In genomic region chr16:87806608-87807546, GRCh38 we compare ENCODE assay signal across 8 cellular contexts. TPM values are rescaled to one million over a fixed set of nuclear protein-coding genes. Genes with fewer than 3 reads are reported as not detected.
DNase-seq lines count a peak whose midpoint lies in the region; ATAC-seq and TF ChIP-seq lines count a peak whose summit lies in the region.

No MANE protein-coding gene starts in this region.

- CTCF ChIA-PET in AG04450 (lab: Charles Lee) = interaction anchor here (0.6 to 3.1 kb wide), 5 partner anchors 11 to 64 kb away, joined by 3 to 17 read pairs (median 8); no protein-coding TSS in a partner anchor
- CTCF ChIA-PET in activated CD4-positive, alpha-beta memory T cell treated with anti-CD3 and anti-CD28 coated beads, Interleukin-2, amount 10 ng/mL, durations not matched to agents 7 days and 5 days (lab: Charles Lee) = interaction anchor here (0.6 to 2.4 kb wide), 7 partner anchors 26 to 108 kb away, joined by 3 to 17 read pairs (median 6); no protein-coding TSS in a partner anchor

- WGBS in thyroid gland, 2 donors = 17 to 20% methylated on average over 22 to 23 of the region's 25 CpGs

- H3K27me3 Mint-ChIP-seq in activated CD4-positive, alpha-beta memory T cell treated with anti-CD3 and anti-CD28 coated beads, Interleukin-2, amount 10 ng/mL, durations not matched to agents 7 days and 5 days = peaks cover 4% of the 10 kb centered on the region
- H3K27me3 Mint-ChIP-seq in naive thymus-derived CD8-positive, alpha-beta T cell = peaks cover 0 to 2% (median 0%) of the 10 kb centered on the region in 5 donors

- H3K36me3 Mint-ChIP-seq in activated CD4-positive, alpha-beta memory T cell treated with anti-CD3 and anti-CD28 coated beads, Interleukin-2, amount 10 ng/mL, durations not matched to agents 7 days and 5 days (ENCODE audit: low read depth) = no peaks in the 10 kb centered on the region
- peaks cover 0 to 1% (median 0%) of the 10 kb centered on the region in 3 donors for H3K36me3 Mint-ChIP-seq in naive thymus-derived CD8-positive, alpha-beta T cell

- H3K27me3 ChIP-seq in AG04450 (ENCODE audit: control insufficient read depth, insufficient read depth, low read length) = peaks cover 3% of the 10 kb centered on the region
- no peaks in the 10 kb centered on the region for H3K27me3 ChIP-seq in thyroid gland

- H3K4me3 ChIP-seq in AG04450 (ENCODE audit: low read depth, low read length) = peak overlapping the region; percentile 34
- H3K4me3 ChIP-seq in thyroid gland (replicated peaks in 1 of 3) = peak overlapping the region in 1 of 3 donors; percentile 17

- H3K4me1 Mint-ChIP-seq in activated CD4-positive, alpha-beta memory T cell treated with anti-CD3 and anti-CD28 coated beads, Interleukin-2, amount 10 ng/mL, durations not matched to agents 7 days and 5 days = peaks cover 41% of the 10 kb centered on the region
- peaks cover 8 to 52% (median 21%) of the 10 kb centered on the region in 4 donors for H3K4me1 Mint-ChIP-seq in naive thymus-derived CD8-positive, alpha-beta T cell

- peak; percentile 78 for DNase-seq in AG04450 (ENCODE audit: low read depth, low spot score)
- peak; percentile 92 for DNase-seq in H4 (ENCODE audit: low spot score)
- DNase-seq in NCI-H526 treated with DMSO at 0.1 percent for 48 hours (lab: John Stamatoyannopoulos, UW) = peak; percentile 54
- DNase-seq in activated CD4-positive, alpha-beta memory T cell treated with anti-CD3 and anti-CD28 coated beads, Interleukin-2, amount 10 ng/mL, durations not matched to agents 7 days and 5 days = peak; percentile 62
- DNase-seq in epidermal melanocyte (ENCODE audit: insufficient read length, low spot score) = peak; percentile 51
- DNase-seq in naive thymus-derived CD8-positive, alpha-beta T cell = peak in 9 of 10 donors; percentile 19 to 72 (median 46)
- DNase-seq in thyroid gland = peak; percentile 21 to 26

- H3K9me3 ChIP-seq in AG04450 (ENCODE audit: control insufficient read depth, insufficient read depth, low read length) (peaks cover 16% of the 10 kb centered on the region), thyroid gland (no peaks in the 10 kb centered on the region)

- ATAC-seq in naive thymus-derived CD8-positive, alpha-beta T cell = peak; percentile 90 to 93
- no peak for ATAC-seq in GM19351 (IDR thresholded peaks at IDR 0.05; ENCODE audit: unreplicated experiment)

- intact Hi-C loops in thyroid gland (cut with DNase I) = no loop called here

- peaks cover 7 to 12% of the 10 kb centered on the region in 2 donors for H3K4me1 ChIP-seq in thyroid gland

- H3K9me3 Mint-ChIP-seq in activated CD4-positive, alpha-beta memory T cell treated with anti-CD3 and anti-CD28 coated beads, Interleukin-2, amount 10 ng/mL, durations not matched to agents 7 days and 5 days = no peaks in the 10 kb centered on the region
- H3K9me3 Mint-ChIP-seq in naive thymus-derived CD8-positive, alpha-beta T cell = no peaks in the 10 kb centered on the region

- no peak for TF ChIP-seq POLR2A in thyroid gland (IDR thresholded peaks at IDR 0.05)

- H3K4me3 Mint-ChIP-seq in activated CD4-positive, alpha-beta memory T cell treated with anti-CD3 and anti-CD28 coated beads, Interleukin-2, amount 10 ng/mL, durations not matched to agents 7 days and 5 days = peak overlapping the region; percentile 73
- H3K4me3 Mint-ChIP-seq in naive thymus-derived CD8-positive, alpha-beta T cell = peak overlapping the region; percentile 83 to 99 (median 92)

- peak overlapping the region; percentile 88 for H3K27ac Mint-ChIP-seq in activated CD4-positive, alpha-beta memory T cell treated with anti-CD3 and anti-CD28 coated beads, Interleukin-2, amount 10 ng/mL, durations not matched to agents 7 days and 5 days
- peak overlapping the region; percentile 84 to 98 (median 95) for H3K27ac Mint-ChIP-seq in naive thymus-derived CD8-positive, alpha-beta T cell

- H3K27ac ChIP-seq in AG04450 (ENCODE audit: low read depth, low read length) (peak overlapping the region; percentile 89), thyroid gland (no peak overlapping the region)

- POLR2A ChIA-PET in AG04450 (lab: Yijun Ruan, JAX) = interaction anchor here (0.6 to 1.5 kb wide), 7 partner anchors 13 to 87 kb away, joined by 3 to 8 read pairs (median 4); partner anchors contain the start of gene SLC7A5
- POLR2A ChIA-PET in activated CD4-positive, alpha-beta memory T cell treated with anti-CD3 and anti-CD28 coated beads, Interleukin-2, amount 10 ng/mL, durations not matched to agents 7 days and 5 days (lab: Charles Lee) = interaction anchor here (1.1 to 2.8 kb wide), 10 partner anchors 15 to 149 kb away, joined by 3 to 12 read pairs (median 5); partner anchors contain the start of gene SLC7A5
- POLR2A ChIA-PET in naive thymus-derived CD8-positive, alpha-beta T cell (lab: Charles Lee) = interaction anchor here (0.8 to 2.6 kb wide), 6 partner anchors 15 to 92 kb away, joined by 3 to 29 read pairs (median 4); partner anchors contain the start of gene SLC7A5

- H3K36me3 ChIP-seq in thyroid gland = no peaks in the 10 kb centered on the region

- TF ChIP-seq CTCF in AG04450 (IDR thresholded peaks at IDR 0.05; ENCODE audit: low read depth, low read length) (no peak), thyroid gland (IDR thresholded peaks at IDR 0.05) (no peak)

RNA-seq across cellular contexts. Expression of gene KLHDC4, which starts 41.1 kb away (rescaled TPM):
- polyA plus RNA-seq in AG04450 (2011; rRNA removed) = 9.9 and 11.5 TPM in 2 replicates
- polyA minus RNA-seq in AG04450 (2011; rRNA and poly(A)+ RNA removed) = 10.2 and 14.2 TPM in 2 replicates
- 14.7 and 18.4 TPM in 2 replicates for total RNA-seq in H4 (2014; rRNA removed; shearing (Covaris generic))
- total RNA-seq in activated CD4-positive, alpha-beta memory T cell treated with anti-CD3 and anti-CD28 coated beads, Interleukin-2, amount 10 ng/mL, durations not matched to agents 7 days and 5 days = 10 to 100 TPM; 82.1 to 84.9 TPM
- 100 to 1,000 TPM; 117 to 121 TPM for total RNA-seq in naive thymus-derived CD8-positive, alpha-beta T cell
- polyA plus RNA-seq in naive thymus-derived CD8-positive, alpha-beta T cell = 10 to 100 TPM; 28.7 to 33.3 (median 32.1) TPM
- total RNA-seq in thyroid gland = 10 to 100 TPM; 19.9 to 40.9 (median 30.3) TPM

Comparison
In these comparisons a context has a peak if more than half of its experiments do, and no peak if none do; other contexts are left out.
1. DNase-seq: peak in every context shown above with its lines; median percentile 92 in H4; 78 in AG04450; 62 in activated CD4-positive, alpha-beta memory T cell treated with anti-CD3 and anti-CD28 coated beads, Interleukin-2, amount 10 ng/mL, durations not matched to agents 7 days and 5 days; 54 in NCI-H526 treated with DMSO at 0.1 percent for 48 hours; 51 in epidermal melanocyte; 46 in naive thymus-derived CD8-positive, alpha-beta T cell; 24 in thyroid gland.